Comparison of ENCODE assay signal across 4 cellular contexts in the genomic region with DNA sequence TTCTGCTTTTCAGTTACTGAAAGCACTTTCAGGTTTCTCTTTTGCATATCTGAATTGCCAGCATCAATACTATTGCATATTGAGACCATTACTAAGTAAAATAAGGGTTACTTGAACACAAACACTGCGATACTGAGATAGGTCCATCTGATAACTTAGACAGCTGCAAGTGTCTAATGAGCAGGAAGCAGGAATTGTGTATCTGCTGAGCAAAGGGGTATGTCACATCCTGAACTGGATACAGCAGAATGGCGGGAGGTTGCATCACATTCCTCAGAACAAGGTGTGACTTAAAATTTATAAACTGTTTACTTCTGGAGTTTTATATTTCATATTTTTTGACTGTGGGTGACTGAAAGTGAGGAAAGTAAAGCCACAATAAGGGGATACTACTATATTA.
DNase-seq lines count a peak whose midpoint lies in the region; ATAC-seq, FAIRE-seq and TF ChIP-seq lines count a peak whose summit lies in the region.
"Not testable (repeated sequence)": the region's sequence is repeated elsewhere in the genome, so short reads cannot be mapped to it uniquely, and the experiment has no call there.

No MANE protein-coding gene starts in this region.

- not testable (repeated sequence) for H3K4me3 ChIP-seq in DND-41 (ENCODE audit: low read depth in 1 of 2, low read length in 2 of 2); PC-3 (ENCODE audit: low read length); RWPE2 (ENCODE audit: severe bottlenecking); K562

- not testable (repeated sequence) for H3K79me2 ChIP-seq in DND-41 (ENCODE audit: insufficient read depth, low read length); PC-3 (ENCODE audit: low read length); K562 (ENCODE audit: control insufficient read depth, insufficient read depth, low read length)

- H3K27me3 ChIP-seq in DND-41 (ENCODE audit: insufficient read depth, low read length, poor library complexity); PC-3 (ENCODE audit: low read length); RWPE2 (ENCODE audit: insufficient read depth, poor library complexity, severe bottlenecking); K562 (ENCODE audit: control insufficient read depth in 2 of 2, insufficient read depth in 2 of 2, low read length in 2 of 2): not testable (repeated sequence)

- not testable (repeated sequence) for H2AFZ ChIP-seq in DND-41 (ENCODE audit: low read depth, low read length); PC-3 (ENCODE audit: low read length); K562 (ENCODE audit: low read depth, low read length)

- not testable (repeated sequence) for TF ChIP-seq CTCF in DND-41 (IDR thresholded peaks at IDR 0.05; ENCODE audit: borderline replicate concordance, extremely low read depth, low read length, poor library complexity, severe bottlenecking); PC-3 (conservative IDR thresholded peaks at IDR 0.05; ENCODE audit: low read depth, low read length); RWPE2 (IDR thresholded peaks at IDR 0.05; ENCODE audit: poor library complexity, severe bottlenecking); K562 (IDR thresholded peaks at IDR 0.05 in 2 of 3, conservative IDR thresholded peaks at IDR 0.05 in 1 of 3; ENCODE audit: insufficient read depth in 2 of 3, low read depth in 1 of 3, low read length in 3 of 3)

- not testable (repeated sequence) for H4K20me1 ChIP-seq in DND-41 (ENCODE audit: insufficient read depth, low read length); PC-3 (ENCODE audit: low read length); K562 (replicated peaks; ENCODE audit: control insufficient read depth, insufficient read depth, low read length)

- not testable (repeated sequence) for BruUV-seq in PC-3 (replicated peaks; lab: Mats Ljungman, UMichigan); K562 (replicated peaks; lab: Mats Ljungman, UMichigan)

- in situ Hi-C loops in K562 (cut with MboI), result not testable (repeated sequence)

- WGBS in K562 (ENCODE audit: insufficient coverage, low coverage, missing lambda C conversion rate), result 0% methylated on average over 1 of the region's 2 CpGs

- H3K9me2 ChIP-seq in PC-3 (replicated peaks; ENCODE audit: low read length), result not testable (repeated sequence)

- H3K27ac ChIP-seq in DND-41 (ENCODE audit: low read length); PC-3 (ENCODE audit: low read length); RWPE2 (ENCODE audit: poor library complexity, severe bottlenecking); K562 (ENCODE audit: extremely low read depth, low read depth, low read length): not testable (repeated sequence)

- not testable (repeated sequence) for H3K4me2 ChIP-seq in DND-41 (ENCODE audit: insufficient read depth, low read length); PC-3 (ENCODE audit: low read length); K562 (ENCODE audit: insufficient read depth, low read length)

- DNase-seq in DND-41; PC-3; RWPE2 (ENCODE audit: low spot score); K562 (ENCODE audit: extremely low read depth in 1 of 4, low spot score in 3 of 4): not testable (repeated sequence)

- not testable (repeated sequence) for H3F3A ChIP-seq in PC-3 (ENCODE audit: low read length, unreplicated experiment)

- ATAC-seq in DND-41 (ENCODE audit: insufficient read depth, low read depth), result peak; percentile 82
- ATAC-seq in PC-3, result peak; percentile 35; the same call in 1 of the 2 replicates
- peak; percentile 58; the same call in 2 of the 3 replicates for ATAC-seq in RWPE2 (ENCODE audit: low read depth)
- peak; percentile 75 for ATAC-seq in K562

- intact Hi-C loops in PC-3 (cut with micrococcal nuclease); K562 (cut with micrococcal nuclease): not testable (repeated sequence)

- TF ChIP-seq RAD21 in K562 (CRISPR knock-in tag; conservative IDR thresholded peaks at IDR 0.05 in 1 of 2, IDR thresholded peaks at IDR 0.05 in 1 of 2), result not testable (repeated sequence)

- H3K9me1 ChIP-seq in K562 (ENCODE audit: control insufficient read depth, insufficient read depth, low read length), result not testable (repeated sequence)

- CTCF ChIA-PET in PC-3 (lab: Charles Lee); K562 (lab: Yijun Ruan, JAX; ENCODE audit: low intra/inter-chr PET ratio): not testable (repeated sequence)

- not testable (repeated sequence) for H3K4me1 ChIP-seq in DND-41 (ENCODE audit: insufficient read depth, low read length); PC-3 (ENCODE audit: insufficient read depth, low read length); RWPE2 (ENCODE audit: insufficient read depth, poor library complexity, severe bottlenecking); K562 (replicated peaks in 1 of 2; ENCODE audit: control insufficient read depth in 2 of 2, insufficient read depth in 2 of 2, low read length in 2 of 2)

- not testable (repeated sequence) for H3K9ac ChIP-seq in DND-41 (ENCODE audit: low read depth, low read length); PC-3 (ENCODE audit: low read length); K562 (ENCODE audit: insufficient read depth in 1 of 2, low read depth in 2 of 2, low read length in 2 of 2)

- not testable (repeated sequence) for TF ChIP-seq POLR2A in K562 (conservative IDR thresholded peaks at IDR 0.05)

- not testable (repeated sequence) for TF ChIP-seq EP300 in K562 (IDR thresholded peaks at IDR 0.05; ENCODE audit: low read length)

- not testable (repeated sequence) for H3K9me3 ChIP-seq in DND-41 (ENCODE audit: insufficient read depth, low read length, severe bottlenecking); PC-3 (ENCODE audit: low read length); RWPE2 (ENCODE audit: severe bottlenecking); K562 (replicated peaks; ENCODE audit: control insufficient read depth, insufficient read depth, low read depth, low read length)

- not testable (repeated sequence) for FAIRE-seq in K562 (lab: Jason Lieb, UNC)

- H3K36me3 ChIP-seq in DND-41 (ENCODE audit: insufficient read depth, low read length); PC-3 (ENCODE audit: low read depth, low read length); RWPE2 (ENCODE audit: low read depth); K562 (ENCODE audit: control insufficient read depth, insufficient read depth, low read length): not testable (repeated sequence)

- POLR2A ChIA-PET in PC-3 (lab: Charles Lee; ENCODE audit: unreplicated experiment); K562 (lab: Yijun Ruan, JAX): not testable (repeated sequence)
